In the genomic region with DNA sequence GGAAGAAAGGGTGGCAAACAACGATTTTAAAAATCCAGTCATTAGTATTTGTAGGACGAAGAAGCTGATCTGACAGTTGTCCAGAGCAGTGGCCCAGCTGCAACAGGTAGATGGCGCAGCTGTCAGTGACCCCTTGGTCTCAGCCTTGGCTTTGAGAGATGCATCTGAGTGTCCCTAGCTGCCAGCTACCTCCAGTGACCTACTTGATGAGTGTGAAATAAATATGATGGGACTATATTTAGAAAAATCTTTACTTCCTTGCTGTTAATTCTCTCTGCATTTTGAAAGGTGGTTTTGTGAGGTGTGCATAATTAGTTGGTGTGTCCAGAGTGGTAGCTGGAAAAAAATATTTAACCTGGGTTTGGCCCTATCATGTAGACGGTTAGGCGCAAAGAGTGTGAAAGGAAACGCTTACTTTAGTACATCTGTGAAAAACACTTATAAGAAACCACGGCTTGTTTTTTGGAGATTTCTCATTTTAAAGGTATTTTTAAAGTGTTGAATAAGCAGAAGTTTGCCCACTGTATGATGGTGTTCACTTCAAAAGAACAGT, we compare ENCODE assay signal across 8 cellular contexts. TPM values are rescaled to one million over a fixed set of nuclear protein-coding genes. Genes with fewer than 3 reads are reported as not detected.
DNase-seq lines count a peak whose midpoint lies in the region; ATAC-seq and TF ChIP-seq lines count a peak whose summit lies in the region.

No MANE protein-coding gene starts in this region.

- peak; percentile 66 for ATAC-seq in GM21390 (IDR thresholded peaks at IDR 0.05; ENCODE audit: unreplicated experiment)
- peak; percentile 57 for ATAC-seq in HG03575 (IDR thresholded peaks at IDR 0.05; ENCODE audit: extremely low read depth, insufficient number of reproducible peaks, low FRiP score, unreplicated experiment)
- ATAC-seq in memory B cell (ENCODE audit: low read depth), result peak; percentile 54

- no peaks in the 10 kb centered on the region for H3K9me3 ChIP-seq in endodermal cell (ENCODE audit: control insufficient read depth, low read length)
- H3K9me3 ChIP-seq in transverse colon, result no peaks in the 10 kb centered on the region

- H3K4me3 Mint-ChIP-seq in endodermal cell, result peak overlapping the region; percentile 61
- H3K4me3 Mint-ChIP-seq in memory B cell, result peak overlapping the region; percentile 90

- H3K9me3 Mint-ChIP-seq in endodermal cell (no peaks in the 10 kb centered on the region), memory B cell (no peaks in the 10 kb centered on the region)

- no peak overlapping the region for H3K27ac Mint-ChIP-seq in endodermal cell
- peak overlapping the region; percentile 56 for H3K27ac Mint-ChIP-seq in memory B cell

- intact Hi-C loops in transverse colon (cut with DNase I; ENCODE audit: low total_unique reads), result no loop called here

- H3K27ac ChIP-seq in endodermal cell (ENCODE audit: low read depth, low read length) (no peak overlapping the region), transverse colon (peak overlapping the region; percentile 86 to 95 (median 88))

- in situ Hi-C loops in transverse colon (cut with MboI; ENCODE audit: low pct_ligation_motif_present in 1 of 4, low pct_unique_long_range_greater_than_20kb in 1 of 4, low sequenced_read_pairs in 3 of 4), result no loop called here

- peak overlapping the region; percentile 53 for H3K4me3 ChIP-seq in GM08714 (ENCODE audit: low read length)
- peak overlapping the region; percentile 83 for H3K4me3 ChIP-seq in endodermal cell (ENCODE audit: low read length)
- H3K4me3 ChIP-seq in transverse colon, result peak overlapping the region; percentile 51 to 81 (median 67)

- no peak for TF ChIP-seq POLR2A in transverse colon (IDR thresholded peaks at IDR 0.05)

- no peak overlapping the region for H3K9ac ChIP-seq in endodermal cell (ENCODE audit: extremely low read depth, low read length, poor library complexity, severe bottlenecking)

- no peaks in the 10 kb centered on the region for H3K36me3 ChIP-seq in endodermal cell (ENCODE audit: control insufficient read depth, insufficient read depth, low read length)
- no peaks in the 10 kb centered on the region for H3K36me3 ChIP-seq in transverse colon

- H3K4me1 ChIP-seq in endodermal cell (ENCODE audit: control insufficient read depth, insufficient read depth, low read length) (no peaks in the 10 kb centered on the region), transverse colon (peaks cover 11 to 30% (median 17%) of the 10 kb centered on the region in 4 donors)

- H3K36me3 Mint-ChIP-seq in endodermal cell (ENCODE audit: low read depth), result no peaks in the 10 kb centered on the region
- no peaks in the 10 kb centered on the region for H3K36me3 Mint-ChIP-seq in memory B cell

- DNase-seq in SK-N-DZ (ENCODE audit: low spot score), result peak; percentile 56
- DNase-seq in endodermal cell, result peak; percentile 84
- DNase-seq in memory B cell (ENCODE audit: low spot score in 2 of 2), result peak in 1 of 2 donors; percentile 7
- DNase-seq in transverse colon, result peak; percentile 62
- DNase-seq in GM03348 (ENCODE audit: low spot score), result no peak

- TF ChIP-seq CTCF in endodermal cell (conservative IDR thresholded peaks at IDR 0.05) (peak; percentile 71), transverse colon (IDR thresholded peaks at IDR 0.05) (peak; percentile 21 to 37 (median 29))

- WGBS in endodermal cell (ENCODE audit: insufficient coverage in 1 of 2, insufficient read length in 1 of 2), 2 experiments, result 56 to 63% methylated on average over 6 to 7 of the region's 7 CpGs
- 21 to 36% methylated on average over 5 to 7 of the region's 7 CpGs for WGBS in transverse colon (ENCODE audit: low coverage in 1 of 2), 2 donors

- no peaks in the 10 kb centered on the region for H3K27me3 ChIP-seq in endodermal cell (ENCODE audit: control insufficient read depth, insufficient read depth, low read length, poor library complexity, severe bottlenecking)
- H3K27me3 ChIP-seq in transverse colon, result no peaks in the 10 kb centered on the region

- TF ChIP-seq EP300 in transverse colon (IDR thresholded peaks at IDR 0.05; ENCODE audit: low read depth), result no peak

- H3K4me1 Mint-ChIP-seq in endodermal cell, result peaks cover 6% of the 10 kb centered on the region
- H3K4me1 Mint-ChIP-seq in memory B cell, result peaks cover 6% of the 10 kb centered on the region

- no peaks in the 10 kb centered on the region for H3K27me3 Mint-ChIP-seq in endodermal cell (ENCODE audit: insufficient read depth)
- peaks cover 1% of the 10 kb centered on the region for H3K27me3 Mint-ChIP-seq in memory B cell

RNA-seq across cellular contexts. Expression of a gene that starts 1.0 kb away (rescaled TPM):
- 2.2 and 4.3 TPM in 2 replicates for polyA plus RNA-seq in SK-N-DZ (2014; cell fraction: cytosol; rRNA removed)
- polyA plus RNA-seq in SK-N-DZ (2014; cell fraction: nucleus; rRNA removed), result 2.4 and 6.0 TPM in 2 replicates
- total RNA-seq in endodermal cell (1 to 10 TPM; 1.7 to 3.5 TPM), transverse colon (10 to 100 TPM in 3 of 4 donors, under 1 TPM in 1; 0.60 to 22.1 (median 21.2) TPM)
- polyA plus RNA-seq in endodermal cell (2013, experiment 1 of 2), result 5.5 TPM
- polyA plus RNA-seq in endodermal cell (2013, experiment 2 of 2), result 5.1 TPM

RNA-seq across cellular contexts. Expression of a gene that starts 24.7 kb away (rescaled TPM):
- 24.1 and 24.9 TPM in 2 replicates for polyA plus RNA-seq in SK-N-DZ (2014; cell fraction: cytosol; rRNA removed)
- polyA plus RNA-seq in SK-N-DZ (2014; cell fraction: nucleus; rRNA removed), result 20.5 and 21.3 TPM in 2 replicates
- total RNA-seq in endodermal cell, result 10 to 100 TPM; 30.8 to 46.7 TPM
- 32.6 TPM for polyA plus RNA-seq in endodermal cell (2013, experiment 1 of 2)
- polyA plus RNA-seq in endodermal cell (2013, experiment 2 of 2), result 33.6 TPM
- 10 to 100 TPM in 2 of 4 donors, 1 to 10 TPM in 2; 6.0 to 33.0 (median 19.8) TPM for total RNA-seq in transverse colon
